ENCODE assay signal across 9 cellular contexts in the genomic region with DNA sequence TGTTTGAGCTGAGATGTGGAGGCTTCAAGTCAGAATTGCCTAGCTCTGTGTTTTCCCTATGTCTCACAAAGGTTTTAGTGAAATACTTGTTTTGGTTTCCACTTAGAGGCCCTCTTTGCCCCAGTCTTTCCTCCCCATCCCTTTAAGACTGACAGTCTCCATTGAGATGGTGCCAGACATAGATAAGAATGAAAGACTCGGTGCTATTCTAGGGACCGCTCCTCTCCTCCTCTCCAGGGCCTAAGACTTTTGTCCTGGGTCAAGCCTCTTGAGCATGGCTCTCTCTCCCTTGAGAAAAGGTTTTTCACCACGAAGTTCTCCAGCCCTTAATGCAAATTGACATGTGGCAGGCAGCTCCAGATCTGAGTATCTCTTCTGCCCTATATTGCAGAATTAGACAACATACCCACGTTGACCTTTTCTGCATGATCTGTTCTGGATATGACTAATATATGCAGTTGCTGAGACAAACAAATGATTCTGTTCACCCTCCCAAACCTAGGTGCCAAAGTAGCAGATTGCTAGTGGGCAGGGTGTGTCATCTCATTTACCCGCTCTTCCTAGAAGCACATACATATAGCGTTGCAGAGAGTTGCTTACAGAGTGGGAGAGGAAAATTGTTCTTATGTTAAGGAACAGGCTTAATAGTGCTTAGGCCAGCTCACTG. TPM values are rescaled to one million over a fixed set of nuclear protein-coding genes. Genes with fewer than 3 reads are reported as not detected.
DNase-seq lines count a peak whose midpoint lies in the region; ATAC-seq, FAIRE-seq and TF ChIP-seq lines count a peak whose summit lies in the region.
"Had no signal": no experiment of that assay in that cellular context is flagged by ENCODE, and none has a peak within 500 bp of the region (broad histone marks: within the 10 kb centered on the region; RNA-seq: fewer than 3 reads in every experiment).

No MANE protein-coding gene starts in this region.

- H3K27ac ChIP-seq in right atrium auricular region, result no peak overlapping the region

- peak; percentile 94 for FAIRE-seq in GM12891 (lab: Jason Lieb, UNC)
- FAIRE-seq: astrocyte had no signal

- ATAC-seq in GM19438 (IDR thresholded peaks at IDR 0.05; ENCODE audit: low read depth, unreplicated experiment), result peak; percentile 69
- peak; percentile 88 for ATAC-seq in HG03103 (IDR thresholded peaks at IDR 0.05; ENCODE audit: low read depth, unreplicated experiment)
- peak; percentile 98 for ATAC-seq in activated naive CD8-positive, alpha-beta T cell treated with anti-CD3 and anti-CD28 coated beads, Interleukin-2, amount 50 U/mL, for 24 hours

- DNase-seq in GM12891 (ENCODE audit: insufficient read length, low spot score) (peak; percentile 48), right atrium auricular region (ENCODE audit: low spot score) (no peak), OCI-M2 (lab: John Stamatoyannopoulos, UW; ENCODE audit: unreplicated experiment) (no peak), NAMALWA (ENCODE audit: low spot score) (no peak), cerebellar nuclear complex (lab: John Stamatoyannopoulos, UW) (no peak)
- peak; percentile 14 for DNase-seq in activated naive CD8-positive, alpha-beta T cell treated with anti-CD3 and anti-CD28 coated beads, Interleukin-2, amount 50 U/mL, for 24 hours

- no peaks in the 10 kb centered on the region for H3K4me1 ChIP-seq in right atrium auricular region

- H3K27me3 ChIP-seq in right atrium auricular region, result no peaks in the 10 kb centered on the region

- no peaks in the 10 kb centered on the region for H3K9me3 ChIP-seq in right atrium auricular region

- peak overlapping the region; percentile 78 for H3K27ac Mint-ChIP-seq in activated naive CD8-positive, alpha-beta T cell treated with anti-CD3 and anti-CD28 coated beads, Interleukin-2, amount 50 U/mL, for 24 hours

- H3K36me3 Mint-ChIP-seq in activated naive CD8-positive, alpha-beta T cell treated with anti-CD3 and anti-CD28 coated beads, Interleukin-2, amount 50 U/mL, for 24 hours (ENCODE audit: low read depth), result no peaks in the 10 kb centered on the region

- H3K27me3 Mint-ChIP-seq in activated naive CD8-positive, alpha-beta T cell treated with anti-CD3 and anti-CD28 coated beads, Interleukin-2, amount 50 U/mL, for 24 hours, result peaks cover 4% of the 10 kb centered on the region

- no peaks in the 10 kb centered on the region for H3K36me3 ChIP-seq in right atrium auricular region

- no peak for TF ChIP-seq CTCF in right atrium auricular region (IDR thresholded peaks at IDR 0.05)

- peaks cover 23% of the 10 kb centered on the region for H3K4me1 Mint-ChIP-seq in activated naive CD8-positive, alpha-beta T cell treated with anti-CD3 and anti-CD28 coated beads, Interleukin-2, amount 50 U/mL, for 24 hours

- TF ChIP-seq POLR2A in GM12891 (IDR thresholded peaks at IDR 0.05; ENCODE audit: low read depth, low read length), result no peak

- H3K4me3 Mint-ChIP-seq in activated naive CD8-positive, alpha-beta T cell treated with anti-CD3 and anti-CD28 coated beads, Interleukin-2, amount 50 U/mL, for 24 hours, result no peak overlapping the region

- H3K4me3 ChIP-seq in right atrium auricular region, result no peak overlapping the region

- no peaks in the 10 kb centered on the region for H3K9me3 Mint-ChIP-seq in activated naive CD8-positive, alpha-beta T cell treated with anti-CD3 and anti-CD28 coated beads, Interleukin-2, amount 50 U/mL, for 24 hours

TF ChIP-seq in GM12891, 5 proteins besides CTCF, POLR2A, EP300 and RAD21:
- no peak for TF ChIP-seq SPI1 (IDR thresholded peaks at IDR 0.05; ENCODE audit: low read depth, low read length)
- no peak for TF ChIP-seq PAX5 (IDR thresholded peaks at IDR 0.05; ENCODE audit: insufficient read depth, low read length, severe bottlenecking)
- TF ChIP-seq TAF1 (IDR thresholded peaks at IDR 0.05; ENCODE audit: low read depth, low read length), result no peak
- no peak for TF ChIP-seq POLR2AphosphoS5 (IDR thresholded peaks at IDR 0.05; ENCODE audit: low read depth, low read length)
- TF ChIP-seq POU2F2 (IDR thresholded peaks at IDR 0.05; ENCODE audit: low read depth, low read length), result peak; percentile 89

RNA-seq across cellular contexts. Expression of gene ACSL3, which starts 47.5 kb away (rescaled TPM):
- 21.6 TPM for polyA plus RNA-seq in GM12891 (2012; ENCODE audit: low read depth, missing spikeins)
- total RNA-seq in right atrium auricular region, result 10 to 100 TPM; 29.0 to 35.7 TPM

Comparison
In these comparisons a context has a peak if more than half of its experiments do, and no peak if none do; other contexts are left out.
1. DNase-seq: peak in GM12891 (single experiment) and activated naive CD8-positive, alpha-beta T cell treated with anti-CD3 and anti-CD28 coated beads, Interleukin-2, amount 50 U/mL, for 24 hours (single experiment); none in right atrium auricular region (single experiment), OCI-M2 (single experiment), NAMALWA (single experiment) and cerebellar nuclear complex (0 of 2).
2. Peak in every context shown above with its lines, with median percentiles within 50 percentile points of each other: ATAC-seq.